Comparison of ENCODE assay signal across 25 cellular contexts in the genomic region with DNA sequence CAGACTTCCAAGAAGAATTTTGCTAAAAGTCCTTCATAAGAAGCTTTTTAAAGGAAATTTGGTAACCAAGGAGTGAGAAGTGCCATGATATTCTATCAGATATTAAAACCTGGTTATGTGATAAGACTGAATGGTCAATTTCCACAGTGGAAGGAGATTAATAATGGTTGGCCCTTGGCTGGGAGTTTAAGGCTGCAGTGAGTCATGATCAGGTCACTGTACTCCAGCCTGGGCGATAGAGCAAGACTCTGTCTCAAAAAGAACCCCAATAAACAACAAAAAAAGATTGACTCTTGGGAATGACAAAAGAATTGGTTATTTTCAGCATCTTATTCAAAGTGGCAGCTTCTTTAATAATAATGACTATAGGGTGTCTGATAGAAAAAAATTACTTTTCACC. TPM values are rescaled to one million over a fixed set of nuclear protein-coding genes. Genes with fewer than 3 reads are reported as not detected.
DNase-seq lines count a peak whose midpoint lies in the region; ATAC-seq and TF ChIP-seq lines count a peak whose summit lies in the region.
"Had no signal": no experiment of that assay in that cellular context is flagged by ENCODE, and none has a peak within 500 bp of the region (broad histone marks: within the 10 kb centered on the region; RNA-seq: fewer than 3 reads in every experiment).

No MANE protein-coding gene starts in this region.

- no peak for TF ChIP-seq CTCF in brain microvascular endothelial cell (IDR thresholded peaks at IDR 0.05; ENCODE audit: low read depth, low read length, missing control alignments)

- H3K27me3 ChIP-seq in brain microvascular endothelial cell (replicated peaks): no peaks in the 10 kb centered on the region
- H3K27me3 ChIP-seq: esophagus squamous epithelium, heart right ventricle, suprapubic skin had no signal

- H3K27ac ChIP-seq in brain microvascular endothelial cell: no peak overlapping the region
- H3K27ac ChIP-seq: A549, esophagus squamous epithelium, heart right ventricle, parathyroid adenoma, suprapubic skin had no signal

- peak; percentile 47 for DNase-seq in ACHN
- peak; percentile 34 for DNase-seq in LHCN-M2 (ENCODE audit: low read depth)
- peak; percentile 33 for DNase-seq in brain microvascular endothelial cell
- DNase-seq in iris pigment epithelial cell (ENCODE audit: low read depth): peak; percentile 69
- no peak for DNase-seq in effector CD8-positive, alpha-beta T cell (lab: John Stamatoyannopoulos, UW)
- no peak for DNase-seq in retina
- DNase-seq: activated CD4-positive, CD25-positive, alpha-beta regulatory T cell; activated CD8-positive, alpha-beta T cell treated with anti-CD3 and anti-CD28 coated beads for 36 hours; activated naive CD4-positive, alpha-beta T cell; activated T-cell treated with anti-CD3 and anti-CD28 coated beads, Interleukin-2, amount 50 U/mL, for 24 hours; Calu3; effector CD4-positive, alpha-beta T cell; esophagus squamous epithelium; GOT3; heart right ventricle; left ventricle myocardium superior; NCI-H1436 treated with DMSO at 0.1 percent for 48 hours; NCI-H524 had no signal

- in situ Hi-C loops in ACHN (cut with HindIII; ENCODE audit: low pct_ligation_motif_present, low pct_unique_long_range_greater_than_20kb, low sequenced_read_pairs) (no loop called here), brain microvascular endothelial cell (cut with HindIII; ENCODE audit: low pct_ligation_motif_present, low sequenced_read_pairs) (no loop called here)

- ATAC-seq in GM18858 (IDR thresholded peaks at IDR 0.05; ENCODE audit: unreplicated experiment) (no peak), HG02885 (IDR thresholded peaks at IDR 0.05; ENCODE audit: poor library complexity, unreplicated experiment) (no peak)
- ATAC-seq: A549; activated CD8-positive, alpha-beta T cell treated with anti-CD3 and anti-CD28 coated beads for 36 hours; heart right ventricle; left ventricle myocardium superior; natural killer cell treated with Interleukin-12 subunit alpha and Interleukin-12 subunit beta and Interleukin-15 and Interleukin-18, amount 100 ng/mL, for 72 hours; stimulated activated memory B cell treated with anti-CD40 and anti-IgM and Interleukin-4, amounts not matched to agents 10 μg/mL and 1 μg/mL and 100 μg/mL, for 72 hours had no signal

- no peak overlapping the region for H3K4me3 ChIP-seq in brain microvascular endothelial cell (ENCODE audit: low read depth, low read length)
- H3K4me3 ChIP-seq: A549, esophagus squamous epithelium, heart right ventricle, suprapubic skin had no signal

- no peaks in the 10 kb centered on the region for H3K36me3 ChIP-seq in brain microvascular endothelial cell (replicated peaks)

RNA-seq across cellular contexts. Expression of a gene that starts 37.2 kb away (rescaled TPM):
- 61.3 and 78.0 TPM in 2 replicates for total RNA-seq in LHCN-M2 (2014; rRNA removed)
- 38.2 TPM for polyA plus RNA-seq in LHCN-M2 (2012)

Comparison
In these comparisons a context has a peak if more than half of its experiments do, and no peak if none do; other contexts are left out.
1. DNase-seq: peak in ACHN (single experiment), LHCN-M2 (single experiment), brain microvascular endothelial cell (single experiment) and iris pigment epithelial cell (single experiment); none in effector CD8-positive, alpha-beta T cell (single experiment) and retina (single experiment).